In genomic region chr2:163757811-163758210, GRCh38 we compare ENCODE assay signal across 28 cellular contexts. TPM values are rescaled to one million over a fixed set of nuclear protein-coding genes. Genes with fewer than 3 reads are reported as not detected.
"Had no signal": no experiment of that assay in that cellular context is flagged by ENCODE, and none has a peak within 500 bp of the region (broad histone marks: within the 10 kb centered on the region; RNA-seq: fewer than 3 reads in every experiment).

No MANE protein-coding gene starts in this region.

- H2AFZ ChIP-seq: hepatocyte, parathyroid adenoma had no signal

- H3K4me2 ChIP-seq: hepatocyte had no signal

- ATAC-seq: esophagus mucosa; gastrocnemius medialis; heart left ventricle; left lobe of liver; natural killer cell; right lobe of liver; stimulated activated naive CD8-positive, alpha-beta T cell treated with anti-CD3 and anti-CD28 coated beads, Interleukin-15, amount 100 ng/mL, for 72 hours; upper lobe of right lung had no signal

- DNase-seq: colonic mucosa; dorsolateral prefrontal cortex; effector CD4-positive, alpha-beta T cell; foreskin fibroblast; gastrocnemius medialis; heart left ventricle; kidney; mesenchymal stem cell; natural killer cell; right lobe of liver; small intestine; stimulated activated CD4-positive, alpha-beta T cell treated with anti-CD3 and anti-CD28 coated beads, Interleukin-15, amount 100 ng/mL, for 24 hours; stimulated activated CD4-positive, alpha-beta T cell treated with anti-CD3 and anti-CD28 coated beads, Interleukin-2, amount 100 ng/mL, for 48 hours; stimulated activated CD8-positive, alpha-beta memory T cell treated with anti-CD3 and anti-CD28 coated beads, Interleukin-4, amount 100 ng/mL, for 48 hours; stimulated activated naive CD4-positive, alpha-beta T cell; stimulated activated naive CD8-positive, alpha-beta T cell treated with anti-CD3 and anti-CD28 coated beads, Interleukin-15, amount 100 ng/mL, for 72 hours; transverse colon; upper lobe of right lung; uterus had no signal

- H3K27ac Mint-ChIP-seq: natural killer cell; progenitor cell of endocrine pancreas; stimulated activated naive CD8-positive, alpha-beta T cell treated with anti-CD3 and anti-CD28 coated beads, Interleukin-15, amount 100 ng/mL, for 72 hours had no signal

- H3K36me3 Mint-ChIP-seq: natural killer cell had no signal

- H3K9me3 ChIP-seq: colonic mucosa, gastrocnemius medialis, heart left ventricle, right lobe of liver, suprapubic skin, transverse colon, upper lobe of right lung, uterus had no signal

- H3K79me2 ChIP-seq: hepatocyte, parathyroid adenoma had no signal

- H3K4me1 ChIP-seq: colonic mucosa, gastrocnemius medialis, heart left ventricle, parathyroid adenoma, right lobe of liver, suprapubic skin, transverse colon, upper lobe of right lung, uterus had no signal

- H3K36me3 ChIP-seq: colonic mucosa, gastrocnemius medialis, heart left ventricle, right lobe of liver, suprapubic skin, transverse colon, upper lobe of right lung, uterus had no signal

- H3K4me3 ChIP-seq: colonic mucosa, dorsolateral prefrontal cortex, gastrocnemius medialis, heart left ventricle, hepatocyte, right lobe of liver, suprapubic skin, transverse colon, upper lobe of right lung, uterus had no signal

- H3K9me3 Mint-ChIP-seq: neural crest cell; stimulated activated naive CD8-positive, alpha-beta T cell treated with anti-CD3 and anti-CD28 coated beads, Interleukin-15, amount 100 ng/mL, for 72 hours had no signal

- H3K9ac ChIP-seq: parathyroid adenoma had no signal

- H3K27me3 Mint-ChIP-seq: central memory CD8-positive, alpha-beta T cell; stimulated activated naive CD8-positive, alpha-beta T cell treated with anti-CD3 and anti-CD28 coated beads, Interleukin-15, amount 100 ng/mL, for 72 hours had no signal

- H3K4me1 Mint-ChIP-seq: central memory CD8-positive, alpha-beta T cell; natural killer cell; neural crest cell; stimulated activated naive CD8-positive, alpha-beta T cell treated with anti-CD3 and anti-CD28 coated beads, Interleukin-15, amount 100 ng/mL, for 72 hours had no signal

- H3K27ac ChIP-seq: colonic mucosa, dorsolateral prefrontal cortex, epithelial cell of prostate, gastrocnemius medialis, heart left ventricle, hepatocyte, parathyroid adenoma, right lobe of liver, suprapubic skin, transverse colon, upper lobe of right lung, uterus had no signal

- H3K4me3 Mint-ChIP-seq: central memory CD8-positive, alpha-beta T cell; natural killer cell; neural crest cell; stimulated activated naive CD8-positive, alpha-beta T cell treated with anti-CD3 and anti-CD28 coated beads, Interleukin-15, amount 100 ng/mL, for 72 hours had no signal

- H3K27me3 ChIP-seq: colonic mucosa, dorsolateral prefrontal cortex, gastrocnemius medialis, heart left ventricle, hepatocyte, right lobe of liver, suprapubic skin, transverse colon, upper lobe of right lung had no signal

RNA-seq across cellular contexts. Expression of gene FIGN, which starts 22.0 kb away (rescaled TPM):
- total RNA-seq: natural killer cell had no signal
